Comparison of ENCODE assay signal across 11 cellular contexts in genomic region chr6:5083813-5084191, GRCh38. TPM values are rescaled to one million over a fixed set of nuclear protein-coding genes. Genes with fewer than 3 reads are reported as not detected.
DNase-seq lines count a peak whose midpoint lies in the region; ATAC-seq and TF ChIP-seq lines count a peak whose summit lies in the region.
"Had no signal": no experiment of that assay in that cellular context is flagged by ENCODE, and none has a peak within 500 bp of the region (broad histone marks: within the 10 kb centered on the region; RNA-seq: fewer than 3 reads in every experiment).

No MANE protein-coding gene starts in this region.

- H3K4me3 ChIP-seq in right atrium auricular region, result peak overlapping the region in 1 of 2 donors; percentile 74
- peak overlapping the region; percentile 93 for H3K4me3 ChIP-seq in coronary artery
- H3K4me3 ChIP-seq in vagina, result peak overlapping the region; percentile 66 to 71
- no peak overlapping the region for H3K4me3 ChIP-seq in MG63

- ATAC-seq in left cardiac atrium, result no peak
- no peak for ATAC-seq in GM21390 (IDR thresholded peaks at IDR 0.05; ENCODE audit: unreplicated experiment)

- TF ChIP-seq POLR2A in vagina (IDR thresholded peaks at IDR 0.05), result no peak

- intact Hi-C loops in left cardiac atrium (cut with DNase I), result no loop called here
- intact Hi-C loops in vagina (cut with DNase I), result no loop called here

- H3K9me3 Mint-ChIP-seq in neural crest cell, result no peaks in the 10 kb centered on the region

- H3K27ac Mint-ChIP-seq in neural crest cell (ENCODE audit: unreplicated experiment), result no peak overlapping the region

- H3K36me3 Mint-ChIP-seq in neural crest cell (ENCODE audit: low read depth), result no peaks in the 10 kb centered on the region

- H3K4me1 ChIP-seq in right atrium auricular region, result peaks cover 0 to 29% of the 10 kb centered on the region in 2 donors
- peaks cover 38% of the 10 kb centered on the region for H3K4me1 ChIP-seq in vagina
- H3K4me1 ChIP-seq: BE2C had no signal

- no peaks in the 10 kb centered on the region for H3K9me3 ChIP-seq in right atrium auricular region
- no peaks in the 10 kb centered on the region for H3K9me3 ChIP-seq in vagina
- no peaks in the 10 kb centered on the region for H3K9me3 ChIP-seq in MG63
- H3K9me3 ChIP-seq: BE2C had no signal

- H3K27ac ChIP-seq in right atrium auricular region (peak overlapping the region; percentile 88 to 94), coronary artery (peak overlapping the region; percentile 72 to 92), vagina (peak overlapping the region; percentile 88)

- H3K27me3 ChIP-seq in right atrium auricular region (no peaks in the 10 kb centered on the region), vagina (no peaks in the 10 kb centered on the region), MG63 (no peaks in the 10 kb centered on the region)

- H3K36me3 ChIP-seq in right atrium auricular region (no peaks in the 10 kb centered on the region), vagina (no peaks in the 10 kb centered on the region), MG63 (no peaks in the 10 kb centered on the region)
- H3K36me3 ChIP-seq: BE2C had no signal

- peaks cover 56% of the 10 kb centered on the region for H3K27me3 Mint-ChIP-seq in neural crest cell (ENCODE audit: low read depth)

- peaks cover 14% of the 10 kb centered on the region for H3K4me1 Mint-ChIP-seq in neural crest cell

- peak overlapping the region; percentile 77 for H3K4me3 Mint-ChIP-seq in neural crest cell

- DNase-seq in right atrium auricular region (ENCODE audit: low spot score), result no peak
- no peak for DNase-seq in left cardiac atrium
- no peak for DNase-seq in coronary artery (ENCODE audit: low spot score)
- no peak for DNase-seq in neural crest cell (ENCODE audit: low read depth, low spot score)
- no peak for DNase-seq in vagina (ENCODE audit: extremely low spot score in 2 of 2)
- DNase-seq in MG63, result no peak
- no peak for DNase-seq in NCI-H774 (lab: John Stamatoyannopoulos, UW)
- DNase-seq: BE2C; NCI-H1436 treated with DMSO at 0.1 percent for 48 hours; stimulated activated CD8-positive, alpha-beta memory T cell treated with anti-CD3 and anti-CD28 coated beads, Interleukin-4, amount 100 ng/mL, for 48 hours had no signal

- TF ChIP-seq CTCF in right atrium auricular region (IDR thresholded peaks at IDR 0.05) (no peak), coronary artery (IDR thresholded peaks at IDR 0.05) (no peak), neural crest cell (conservative IDR thresholded peaks at IDR 0.05) (no peak), vagina (IDR thresholded peaks at IDR 0.05) (no peak)

RNA-seq across cellular contexts. Expression of gene PPP1R3G, which starts 1.3 kb away (rescaled TPM):
- 10 to 100 TPM in 1 of 2 donors, 1 to 10 TPM in 1; 8.8 to 16.4 TPM for total RNA-seq in right atrium auricular region
- 10 to 100 TPM in 1 of 2 donors, 1 to 10 TPM in 1; 7.4 to 10.7 TPM for total RNA-seq in left cardiac atrium
- total RNA-seq in neural crest cell, result 0.05 and 0.07 TPM in 2 replicates
- total RNA-seq in vagina, result 4.4 TPM
- total RNA-seq in MG63 (2014; rRNA removed; shearing (Covaris generic); ENCODE audit: low replicate concordance), result 0.16 TPM in 1 of 2 replicates, not detected in the other
